In the genomic region with DNA sequence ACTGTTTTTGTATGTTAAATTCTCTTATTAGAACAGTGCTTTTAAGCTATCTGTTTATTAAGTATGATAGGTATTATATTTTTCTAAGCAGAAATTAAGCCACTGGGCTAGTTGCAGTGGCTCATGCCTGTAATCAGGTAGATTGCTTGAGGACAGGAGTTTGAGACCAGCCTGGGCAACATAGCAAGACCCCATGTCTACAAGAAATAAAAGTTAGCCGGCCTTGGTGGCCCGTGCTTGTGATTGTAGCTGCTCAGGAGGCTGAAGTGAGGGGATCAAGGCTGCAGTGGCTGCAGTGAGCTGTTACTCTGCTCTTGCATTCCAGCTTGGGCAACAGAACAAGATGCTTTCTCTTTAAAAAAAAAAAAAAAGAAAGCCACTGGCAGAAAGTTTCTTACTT, we compare ENCODE assay signal across 35 cellular contexts.
"Had no signal": no experiment of that assay in that cellular context is flagged by ENCODE, and none has a peak within 500 bp of the region (broad histone marks: within the 10 kb centered on the region; RNA-seq: fewer than 3 reads in every experiment).

No MANE protein-coding gene starts in this region.

- DNase-seq: Karpas-422, Kasumi-1, MG63, MM.1S, MV-4-11, NCI-H1048, NCI-H1092, NCI-H1092 treated with DMSO at 0.1 percent for 48 hours, NCI-H1105, NCI-H1105 treated with DMSO at 0.1 percent for 48 hours, NCI-H1417, NCI-H1417 treated with DMSO at 0.1 percent for 48 hours, NCI-H1436, NCI-H1436 treated with DMSO at 0.1 percent for 48 hours, NCI-H146, NCI-H1694, NCI-H1694 treated with DMSO at 0.1 percent for 48 hours, NCI-H187, NCI-H187 treated with DMSO at 0.1 percent for 48 hours, NCI-H1930, NCI-H2029, NCI-H2029 treated with DMSO at 0.1 percent for 48 hours, NCI-H2081, NCI-H2081 treated with DMSO at 0.1 percent for 48 hours, NCI-H2107, NCI-H2171, NCI-H2171 treated with DMSO at 0.1 percent for 48 hours, NCI-H2227 treated with DMSO at 0.1 percent for 48 hours, NCI-H226, NCI-H345, NCI-H446, NCI-H446 treated with DMSO at 0.1 percent for 48 hours, NCI-H510A, NCI-H510A treated with DMSO at 0.1 percent for 48 hours, NCI-H524 had no signal

- H3K4me3 ChIP-seq: MG63 had no signal

- H3K27me3 ChIP-seq: MG63 had no signal

- H3K9me3 ChIP-seq: MG63 had no signal

- H3K36me3 ChIP-seq: MG63 had no signal
